ENCODE assay signal across 19 cellular contexts in genomic region chr9:127185181-127185580, GRCh38.
DNase-seq lines count a peak whose midpoint lies in the region; ATAC-seq, FAIRE-seq and TF ChIP-seq lines count a peak whose summit lies in the region.
"Had no signal": no experiment of that assay in that cellular context is flagged by ENCODE, and none has a peak within 500 bp of the region (broad histone marks: within the 10 kb centered on the region; RNA-seq: fewer than 3 reads in every experiment).

No MANE protein-coding gene starts in this region.

- H3K9me3 Mint-ChIP-seq in neural progenitor cell: no peaks in the 10 kb centered on the region
- H3K9me3 Mint-ChIP-seq: activated naive CD4-positive, alpha-beta T cell treated with anti-CD3 and anti-CD28 coated beads, Interleukin-2, amount 50 U/mL, for 24 hours; activated T-cell treated with anti-CD3 and anti-CD28 coated beads, Interleukin-2, amount 50 U/mL, for 72 hours; IgD-negative memory B cell had no signal

- no peak overlapping the region for H4K5ac ChIP-seq in H1 (ENCODE audit: insufficient read length, low read depth, low read length)

- no peak overlapping the region for H3K14ac ChIP-seq in H1 (ENCODE audit: insufficient read length)

- H2BK15ac ChIP-seq in H1 (ENCODE audit: low read length): no peak overlapping the region

- H2AFZ ChIP-seq in H1 (ENCODE audit: low read length) (no peak overlapping the region), neural progenitor cell (replicated peaks) (no peak overlapping the region)

- peak in 2 of 3 donors; percentile 14 to 27 for DNase-seq in Peyer's patch
- DNase-seq in H1 (ENCODE audit: low read depth in 1 of 2, low spot score in 2 of 2): no peak
- DNase-seq in neural progenitor cell (ENCODE audit: low spot score): no peak
- DNase-seq in DMS153 (lab: John Stamatoyannopoulos, UW): no peak
- no peak for DNase-seq in NAMALWA (ENCODE audit: low spot score)
- no peak for DNase-seq in activated CD4-positive, CD25-positive, alpha-beta regulatory T cell (lab: John Stamatoyannopoulos, UW)
- DNase-seq: activated T-cell treated with anti-CD3 and anti-CD28 coated beads, Interleukin-2, amount 50 U/mL, for 72 hours; hippocampal formation; naive thymus-derived CD4-positive, alpha-beta T cell; NCI-H1436; NCI-H2171; NCI-H526; testis had no signal

- no peak overlapping the region for H2BK12ac ChIP-seq in H1 (ENCODE audit: low read depth, low read length)

- TF ChIP-seq CTCF in Peyer's patch (IDR thresholded peaks at IDR 0.05): no peak
- TF ChIP-seq CTCF in H1 (IDR thresholded peaks at IDR 0.05; ENCODE audit: control extremely low read depth in 1 of 3, insufficient read depth in 1 of 3, low read depth in 1 of 3, low read length in 3 of 3): no peak
- no peak for TF ChIP-seq CTCF in neural progenitor cell (IDR thresholded peaks at IDR 0.05)

- no peak overlapping the region for H3K4me3 ChIP-seq in Peyer's patch
- H3K4me3 ChIP-seq in H1 (ENCODE audit: extremely low read depth in 1 of 4, insufficient read depth in 2 of 4, low read depth in 3 of 4, low read length in 4 of 4): no peak overlapping the region
- H3K4me3 ChIP-seq in neural progenitor cell: no peak overlapping the region
- no peak overlapping the region for H3K4me3 ChIP-seq in stomach smooth muscle (ENCODE audit: low read length in 2 of 2)
- H3K4me3 ChIP-seq: testis had no signal

- FAIRE-seq in H1 (lab: Jason Lieb, UNC): no peak
- FAIRE-seq: colon, islet of Langerhans had no signal

- peak overlapping the region; percentile 13 for H3K27ac Mint-ChIP-seq in neural progenitor cell
- H3K27ac Mint-ChIP-seq: activated naive CD4-positive, alpha-beta T cell treated with anti-CD3 and anti-CD28 coated beads, Interleukin-2, amount 50 U/mL, for 24 hours; activated T-cell treated with anti-CD3 and anti-CD28 coated beads, Interleukin-2, amount 50 U/mL, for 72 hours; IgD-negative memory B cell; naive thymus-derived CD4-positive, alpha-beta T cell had no signal

- peaks cover 2% of the 10 kb centered on the region for H3K27me3 Mint-ChIP-seq in neural progenitor cell (ENCODE audit: insufficient read depth, low read depth)
- H3K27me3 Mint-ChIP-seq: activated naive CD4-positive, alpha-beta T cell treated with anti-CD3 and anti-CD28 coated beads, Interleukin-2, amount 50 U/mL, for 24 hours; IgD-negative memory B cell; naive thymus-derived CD4-positive, alpha-beta T cell had no signal

- CTCF ChIA-PET in H1 (lab: Charles Lee; ENCODE audit: partially characterized antibody): interaction anchor here (0.9 to 4.7 kb wide), 5 partner anchors 13 to 245 kb away, joined by 3 to 22 read pairs (median 7); no protein-coding TSS in a partner anchor

- no peaks in the 10 kb centered on the region for H3K36me3 Mint-ChIP-seq in neural progenitor cell
- H3K36me3 Mint-ChIP-seq: activated naive CD4-positive, alpha-beta T cell treated with anti-CD3 and anti-CD28 coated beads, Interleukin-2, amount 50 U/mL, for 24 hours had no signal

- POLR2A ChIA-PET in H1 (lab: Charles Lee; ENCODE audit: partially characterized antibody): no interaction called here

- H2AK5ac ChIP-seq in H1 (ENCODE audit: low read depth, low read length): no peak overlapping the region

- no peak overlapping the region for H3K4me3 Mint-ChIP-seq in neural progenitor cell
- H3K4me3 Mint-ChIP-seq: activated naive CD4-positive, alpha-beta T cell treated with anti-CD3 and anti-CD28 coated beads, Interleukin-2, amount 50 U/mL, for 24 hours; activated T-cell treated with anti-CD3 and anti-CD28 coated beads, Interleukin-2, amount 50 U/mL, for 72 hours; IgD-negative memory B cell; naive thymus-derived CD4-positive, alpha-beta T cell had no signal

- no peak overlapping the region for H3K4ac ChIP-seq in H1 (replicated peaks; ENCODE audit: insufficient read length, low read depth, low read length)

- TF ChIP-seq EP300 in H1 (IDR thresholded peaks at IDR 0.05; ENCODE audit: borderline replicate concordance in 1 of 2, low read depth in 2 of 2, low read length in 2 of 2): no peak

- peak overlapping the region; percentile 69; the same call in 1 of the 2 replicates for H4K8ac ChIP-seq in H1 (ENCODE audit: extremely low read depth, insufficient read depth, low read length)

- H3K4me1 Mint-ChIP-seq in neural progenitor cell: peaks cover 36% of the 10 kb centered on the region
- H3K4me1 Mint-ChIP-seq: activated naive CD4-positive, alpha-beta T cell treated with anti-CD3 and anti-CD28 coated beads, Interleukin-2, amount 50 U/mL, for 24 hours had no signal

- no peaks in the 10 kb centered on the region for H3K23me2 ChIP-seq in H1 (ENCODE audit: low read depth, low read length)

- no peaks in the 10 kb centered on the region for H3F3A ChIP-seq in neural progenitor cell (ENCODE audit: low read depth)

- no peaks in the 10 kb centered on the region for H3K79me2 ChIP-seq in H1 (ENCODE audit: control insufficient read depth in 1 of 2, insufficient read depth in 2 of 2, low read length in 2 of 2)
- no peaks in the 10 kb centered on the region for H3K79me2 ChIP-seq in neural progenitor cell (ENCODE audit: low read depth)

- H3K4me1 ChIP-seq in Peyer's patch (peaks cover 0 to 30% (median 2%) of the 10 kb centered on the region in 4 donors), H1 (replicated peaks in 1 of 4; ENCODE audit: control insufficient read depth in 3 of 4, insufficient read depth in 4 of 4, low read length in 3 of 4) (peaks cover 0 to 6% (median under 1%) of the 10 kb centered on the region in 4 experiments; a peak in 3 of 7 replicates), neural progenitor cell (peaks cover 22% of the 10 kb centered on the region), stomach smooth muscle (ENCODE audit: control insufficient read depth, insufficient read depth, low read length) (peaks cover 62% of the 10 kb centered on the region)

- 85% methylated on average over 5 of the region's 5 CpGs; no CpG with 5 or more reads in 1 of the 2 experiments for WGBS in H1 (ENCODE audit: extremely low coverage in 1 of 2, insufficient coverage in 1 of 2, insufficient read length in 1 of 2, insufficient replicate concordance in 2 of 2, low coverage in 1 of 2, low lambda C conversion rate in 2 of 2, missing lambda C conversion rate in 1 of 2), 2 experiments

- no peak overlapping the region for H2BK20ac ChIP-seq in H1 (ENCODE audit: low read length)

- ATAC-seq in HG03460 (IDR thresholded peaks at IDR 0.05; ENCODE audit: unreplicated experiment): no peak
- ATAC-seq: activated T-cell treated with anti-CD3 and anti-CD28 coated beads, Interleukin-2, amount 50 U/mL, for 72 hours; naive thymus-derived CD4-positive, alpha-beta T cell had no signal

- H3K4me2 ChIP-seq in H1 (ENCODE audit: insufficient read depth in 1 of 2, low read depth in 2 of 2, low read length in 2 of 2): no peak overlapping the region
- no peak overlapping the region for H3K4me2 ChIP-seq in neural progenitor cell

- no peaks in the 10 kb centered on the region for H4K20me1 ChIP-seq in H1 (replicated peaks in 1 of 2; ENCODE audit: control insufficient read depth in 1 of 2, insufficient read depth in 2 of 2, low read length in 2 of 2)
- H4K20me1 ChIP-seq in neural progenitor cell (ENCODE audit: low read depth): no peaks in the 10 kb centered on the region

- TF ChIP-seq POLR2A in Peyer's patch (IDR thresholded peaks at IDR 0.05) (no peak), H1 (IDR thresholded peaks at IDR 0.05; ENCODE audit: control extremely low read depth in 1 of 2, low read depth in 2 of 2, low read length in 2 of 2) (no peak)

- no peak overlapping the region for H3K23ac ChIP-seq in H1 (ENCODE audit: insufficient read length)

- no peaks in the 10 kb centered on the region; the same call in 1 of the 2 replicates for H3K79me1 ChIP-seq in H1 (ENCODE audit: low read depth, low read length)

- H3K9me3 ChIP-seq in Peyer's patch (no peaks in the 10 kb centered on the region), H1 (ENCODE audit: insufficient read depth in 2 of 2, low read depth in 1 of 2, low read length in 1 of 2) (no peaks in the 10 kb centered on the region), neural progenitor cell (ENCODE audit: low read depth) (no peaks in the 10 kb centered on the region), stomach smooth muscle (ENCODE audit: control insufficient read depth in 2 of 2, low read length in 2 of 2) (no peaks in the 10 kb centered on the region)
- H3K9me3 ChIP-seq: testis had no signal

- H4K91ac ChIP-seq in H1 (replicated peaks; ENCODE audit: insufficient read length, low read length): no peak overlapping the region

- H3K18ac ChIP-seq in H1 (ENCODE audit: extremely low read depth, low read length): no peak overlapping the region

- H2BK5ac ChIP-seq in H1 (ENCODE audit: low read depth, low read length): no peak overlapping the region

- H3K56ac ChIP-seq in H1 (replicated peaks; ENCODE audit: insufficient read length, low read depth, low read length): no peak overlapping the region

- H3K27ac ChIP-seq in Peyer's patch: peak overlapping the region in 3 of 4 donors; percentile 27 to 89 (median 81)
- H3K27ac ChIP-seq in H1 (ENCODE audit: low read depth, low read length): no peak overlapping the region
- H3K27ac ChIP-seq in neural progenitor cell: no peak overlapping the region
- H3K27ac ChIP-seq in stomach smooth muscle (ENCODE audit: low read length): peak overlapping the region; percentile 87

- H3K9ac ChIP-seq in H1 (replicated peaks in 1 of 4; ENCODE audit: extremely low read depth in 1 of 4, low read depth in 3 of 4, low read length in 3 of 4): no peak overlapping the region
- H3K9ac ChIP-seq in neural progenitor cell: no peak overlapping the region
- no peak overlapping the region for H3K9ac ChIP-seq in stomach smooth muscle (ENCODE audit: low read length in 2 of 2)

- no peaks in the 10 kb centered on the region for H3K36me3 ChIP-seq in Peyer's patch
- H3K36me3 ChIP-seq in H1 (ENCODE audit: control insufficient read depth in 2 of 4, insufficient read depth in 4 of 4, low read length in 3 of 4): no peaks in the 10 kb centered on the region
- no peaks in the 10 kb centered on the region for H3K36me3 ChIP-seq in neural progenitor cell
- no peaks in the 10 kb centered on the region for H3K36me3 ChIP-seq in stomach smooth muscle (ENCODE audit: control insufficient read depth in 2 of 2, insufficient read depth in 2 of 2, low read length in 2 of 2)

- no peak overlapping the region for H2BK120ac ChIP-seq in H1 (replicated peaks; ENCODE audit: low read depth, low read length)

- TF ChIP-seq RAD21 in H1 (IDR thresholded peaks at IDR 0.05 in 1 of 2, conservative IDR thresholded peaks at IDR 0.05 in 1 of 2; ENCODE audit: low read depth in 2 of 2, low read length in 2 of 2): no peak

- no peaks in the 10 kb centered on the region for H3K27me3 ChIP-seq in Peyer's patch
- H3K27me3 ChIP-seq in H1 (replicated peaks in 1 of 4; ENCODE audit: control insufficient read depth in 3 of 4, extremely low read depth in 1 of 4, insufficient read depth in 3 of 4, low read length in 3 of 4): no peaks in the 10 kb centered on the region
- no peaks in the 10 kb centered on the region for H3K27me3 ChIP-seq in neural progenitor cell
- no peaks in the 10 kb centered on the region for H3K27me3 ChIP-seq in stomach smooth muscle (ENCODE audit: control insufficient read depth in 1 of 2, insufficient read depth in 2 of 2, low read length in 2 of 2)
- H3K27me3 ChIP-seq: testis had no signal

TF ChIP-seq in H1, 55 proteins besides CTCF, POLR2A, EP300 and RAD21 (continues in another document):
- TF ChIP-seq FOSL1 (IDR thresholded peaks at IDR 0.05; ENCODE audit: insufficient read depth, low read depth, low read length) (no peak), KDM4A (IDR thresholded peaks at IDR 0.05; ENCODE audit: low read depth, low read length, severe bottlenecking) (no peak)

Comparison
In these comparisons a context has a peak if more than half of its experiments do, and no peak if none do; other contexts are left out.
1. DNase-seq: peak in Peyer's patch (2 of 3); none in H1 (0 of 2), neural progenitor cell (single experiment), DMS153 (single experiment), NAMALWA (single experiment) and activated CD4-positive, CD25-positive, alpha-beta regulatory T cell (0 of 4).
2. H3K27ac ChIP-seq: peak in Peyer's patch (3 of 4) and stomach smooth muscle (single experiment); none in H1 (single experiment) and neural progenitor cell (single experiment).